In the genomic region with DNA sequence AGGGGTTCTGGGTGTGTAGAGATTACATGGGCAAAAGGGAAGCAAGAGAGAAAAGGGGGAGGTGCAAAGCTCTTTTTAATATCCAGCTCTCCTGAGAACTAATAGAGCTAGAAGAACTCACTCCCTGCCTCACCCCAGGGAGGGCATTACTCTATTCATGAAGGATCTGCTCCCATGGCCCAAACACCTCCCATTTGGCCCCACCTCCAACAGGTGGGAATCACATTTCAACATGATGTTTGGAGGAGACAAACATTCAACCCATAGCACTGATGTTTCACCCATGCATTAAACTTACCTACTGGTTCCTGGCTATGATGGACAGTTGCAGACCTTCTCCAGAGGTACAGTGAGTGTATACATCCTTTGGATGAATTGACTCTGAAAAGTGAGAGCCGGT, we compare ENCODE assay signal across 2 cellular contexts.
TF ChIP-seq lines count a peak whose summit lies in the region.

No MANE protein-coding gene starts in this region.

TF ChIP-seq in HEK293, 187 proteins besides CTCF, POLR2A, EP300 and RAD21:
- TF ChIP-seq SCRT2 (tag by site-specific recombination; IDR thresholded peaks at IDR 0.05): peak; percentile 54; the same call in 1 of the 2 replicates
- TF ChIP-seq EGR2 (tag by site-specific recombination; IDR thresholded peaks at IDR 0.05; ENCODE audit: low read depth): no peak
TF ChIP-seq in HEK293: peak in this region for 1.

TF ChIP-seq in H1, 55 proteins besides CTCF, POLR2A, EP300 and RAD21:
- TF ChIP-seq BRCA1 (IDR thresholded peaks at IDR 0.05; ENCODE audit: low read depth, low read length) (no peak), KDM4A (IDR thresholded peaks at IDR 0.05; ENCODE audit: low read depth, low read length, severe bottlenecking) (no peak), NANOG (IDR thresholded peaks at IDR 0.05; ENCODE audit: insufficient read depth, low read depth, low read length, poor library complexity, severe bottlenecking) (no peak), CBX5 (IDR thresholded peaks at IDR 0.05; ENCODE audit: low read depth, low read length) (no peak), EZH2 (IDR thresholded peaks at IDR 0.05; ENCODE audit: low read depth, low read length, severe bottlenecking) (no peak), TAF1 (IDR thresholded peaks at IDR 0.05; ENCODE audit: low read depth, low read length) (no peak), SUZ12 (IDR thresholded peaks at IDR 0.05; ENCODE audit: low read length) (no peak), HDAC2 (IDR thresholded peaks at IDR 0.05; ENCODE audit: borderline replicate concordance in 1 of 2, low read depth in 2 of 2, low read length in 2 of 2) (no peak), CHD1 (IDR thresholded peaks at IDR 0.05; ENCODE audit: low read depth, low read length) (no peak), TEAD4 (IDR thresholded peaks at IDR 0.05; ENCODE audit: low read depth, low read length) (no peak), CTBP2 (IDR thresholded peaks at IDR 0.05; ENCODE audit: borderline replicate concordance, insufficient read depth, insufficient read length, low read length) (no peak), RNF2 (IDR thresholded peaks at IDR 0.05; ENCODE audit: borderline replicate concordance, low read depth, low read length, missing control alignments, poor library complexity, severe bottlenecking) (no peak), JUN (IDR thresholded peaks at IDR 0.05; ENCODE audit: low read depth, low read length) (no peak), PHF8 (conservative IDR thresholded peaks at IDR 0.05; ENCODE audit: low read depth, low read length) (no peak), RBBP5 (IDR thresholded peaks at IDR 0.05; ENCODE audit: borderline replicate concordance, low read depth, low read length) (no peak)
